1 cellular context compared by ENCODE assay signal in the genomic region with DNA sequence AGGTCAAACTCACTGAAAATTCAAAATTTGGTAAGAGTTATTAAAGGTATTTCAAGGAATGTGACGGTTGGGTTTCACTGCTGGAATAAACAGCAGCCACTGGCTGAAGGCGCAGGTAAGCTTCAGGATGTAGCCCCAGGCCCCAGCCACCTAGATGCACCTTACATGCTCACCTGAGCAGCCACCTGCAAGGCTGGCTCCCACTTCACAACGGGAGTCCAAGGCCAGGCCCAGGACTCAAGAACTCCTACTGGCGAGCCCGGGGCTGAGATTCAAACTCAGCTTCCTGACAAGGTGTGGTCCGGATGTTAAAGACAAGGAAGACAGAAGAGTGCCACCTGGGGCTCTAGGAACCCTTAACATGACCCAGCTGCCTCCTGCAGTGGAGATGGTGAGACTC.
TF ChIP-seq lines count a peak whose summit lies in the region.

No MANE protein-coding gene starts in this region.

TF ChIP-seq in A549, 52 proteins besides CTCF, POLR2A, EP300 and RAD21 (continued from another document):
- TF ChIP-seq, protein P1, sequence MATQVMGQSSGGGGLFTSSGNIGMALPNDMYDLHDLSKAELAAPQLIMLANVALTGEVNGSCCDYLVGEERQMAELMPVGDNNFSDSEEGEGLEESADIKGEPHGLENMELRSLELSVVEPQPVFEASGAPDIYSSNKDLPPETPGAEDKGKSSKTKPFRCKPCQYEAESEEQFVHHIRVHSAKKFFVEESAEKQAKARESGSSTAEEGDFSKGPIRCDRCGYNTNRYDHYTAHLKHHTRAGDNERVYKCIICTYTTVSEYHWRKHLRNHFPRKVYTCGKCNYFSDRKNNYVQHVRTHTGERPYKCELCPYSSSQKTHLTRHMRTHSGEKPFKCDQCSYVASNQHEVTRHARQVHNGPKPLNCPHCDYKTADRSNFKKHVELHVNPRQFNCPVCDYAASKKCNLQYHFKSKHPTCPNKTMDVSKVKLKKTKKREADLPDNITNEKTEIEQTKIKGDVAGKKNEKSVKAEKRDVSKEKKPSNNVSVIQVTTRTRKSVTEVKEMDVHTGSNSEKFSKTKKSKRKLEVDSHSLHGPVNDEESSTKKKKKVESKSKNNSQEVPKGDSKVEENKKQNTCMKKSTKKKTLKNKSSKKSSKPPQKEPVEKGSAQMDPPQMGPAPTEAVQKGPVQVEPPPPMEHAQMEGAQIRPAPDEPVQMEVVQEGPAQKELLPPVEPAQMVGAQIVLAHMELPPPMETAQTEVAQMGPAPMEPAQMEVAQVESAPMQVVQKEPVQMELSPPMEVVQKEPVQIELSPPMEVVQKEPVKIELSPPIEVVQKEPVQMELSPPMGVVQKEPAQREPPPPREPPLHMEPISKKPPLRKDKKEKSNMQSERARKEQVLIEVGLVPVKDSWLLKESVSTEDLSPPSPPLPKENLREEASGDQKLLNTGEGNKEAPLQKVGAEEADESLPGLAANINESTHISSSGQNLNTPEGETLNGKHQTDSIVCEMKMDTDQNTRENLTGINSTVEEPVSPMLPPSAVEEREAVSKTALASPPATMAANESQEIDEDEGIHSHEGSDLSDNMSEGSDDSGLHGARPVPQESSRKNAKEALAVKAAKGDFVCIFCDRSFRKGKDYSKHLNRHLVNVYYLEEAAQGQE (IDR thresholded peaks at IDR 0.05) = no peak
- TF ChIP-seq RFX5 (IDR thresholded peaks at IDR 0.05) (no peak), HES2 (IDR thresholded peaks at IDR 0.05) (no peak), KDM1A (IDR thresholded peaks at IDR 0.05; ENCODE audit: low read depth) (no peak), MYC (IDR thresholded peaks at IDR 0.05; ENCODE audit: borderline replicate concordance, low read length) (no peak)
- TF ChIP-seq, protein P2, sequence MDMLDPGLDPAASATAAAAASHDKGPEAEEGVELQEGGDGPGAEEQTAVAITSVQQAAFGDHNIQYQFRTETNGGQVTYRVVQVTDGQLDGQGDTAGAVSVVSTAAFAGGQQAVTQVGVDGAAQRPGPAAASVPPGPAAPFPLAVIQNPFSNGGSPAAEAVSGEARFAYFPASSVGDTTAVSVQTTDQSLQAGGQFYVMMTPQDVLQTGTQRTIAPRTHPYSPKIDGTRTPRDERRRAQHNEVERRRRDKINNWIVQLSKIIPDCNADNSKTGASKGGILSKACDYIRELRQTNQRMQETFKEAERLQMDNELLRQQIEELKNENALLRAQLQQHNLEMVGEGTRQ (IDR thresholded peaks at IDR 0.05) = no peak
